ENCODE assay signal across 1 cellular context in the genomic region with DNA sequence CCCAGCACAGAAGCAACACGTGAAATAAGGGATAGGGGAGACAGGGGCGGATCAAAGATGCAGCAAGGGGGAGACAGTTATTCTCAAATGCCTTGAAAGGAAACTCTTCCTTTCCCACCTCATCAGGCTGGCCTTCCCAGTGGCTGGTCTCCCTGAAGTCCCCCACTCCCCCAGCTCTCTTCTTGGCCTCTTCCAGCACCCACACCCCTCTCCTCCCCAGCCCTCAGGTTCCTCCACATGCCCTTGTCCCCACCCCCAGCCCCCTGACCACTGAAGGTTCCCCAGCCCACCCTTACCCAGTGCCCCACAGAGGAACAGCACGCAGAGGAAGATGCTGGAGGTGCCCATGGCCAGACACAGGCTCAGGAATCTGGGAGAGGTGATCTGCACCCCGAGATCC.
TF ChIP-seq lines count a peak whose summit lies in the region.

No MANE protein-coding gene starts in this region.

TF ChIP-seq in IMR-90, 13 proteins besides CTCF, POLR2A, EP300 and RAD21:
- TF ChIP-seq BHLHE40 (IDR thresholded peaks at IDR 0.05; ENCODE audit: low read depth, low read length) = no peak
- TF ChIP-seq RFX5 (IDR thresholded peaks at IDR 0.05; ENCODE audit: low read depth, low read length) = no peak
- no peak for TF ChIP-seq CHD1 (IDR thresholded peaks at IDR 0.05; ENCODE audit: low read depth, low read length)
- no peak for TF ChIP-seq MAFK (IDR thresholded peaks at IDR 0.05; ENCODE audit: low read depth, low read length)
- no peak for TF ChIP-seq MAZ (IDR thresholded peaks at IDR 0.05; ENCODE audit: borderline replicate concordance, low read depth, low read length)
- no peak for TF ChIP-seq RCOR1 (IDR thresholded peaks at IDR 0.05; ENCODE audit: insufficient replicate concordance, low read length)
- TF ChIP-seq, protein P1, sequence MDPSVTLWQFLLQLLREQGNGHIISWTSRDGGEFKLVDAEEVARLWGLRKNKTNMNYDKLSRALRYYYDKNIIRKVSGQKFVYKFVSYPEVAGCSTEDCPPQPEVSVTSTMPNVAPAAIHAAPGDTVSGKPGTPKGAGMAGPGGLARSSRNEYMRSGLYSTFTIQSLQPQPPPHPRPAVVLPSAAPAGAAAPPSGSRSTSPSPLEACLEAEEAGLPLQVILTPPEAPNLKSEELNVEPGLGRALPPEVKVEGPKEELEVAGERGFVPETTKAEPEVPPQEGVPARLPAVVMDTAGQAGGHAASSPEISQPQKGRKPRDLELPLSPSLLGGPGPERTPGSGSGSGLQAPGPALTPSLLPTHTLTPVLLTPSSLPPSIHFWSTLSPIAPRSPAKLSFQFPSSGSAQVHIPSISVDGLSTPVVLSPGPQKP (IDR thresholded peaks at IDR 0.05; ENCODE audit: borderline replicate concordance, low read depth, low read length) = no peak
- TF ChIP-seq NFE2L2 (IDR thresholded peaks at IDR 0.05; ENCODE audit: low read depth, low read length) = no peak
- TF ChIP-seq, protein P2, sequence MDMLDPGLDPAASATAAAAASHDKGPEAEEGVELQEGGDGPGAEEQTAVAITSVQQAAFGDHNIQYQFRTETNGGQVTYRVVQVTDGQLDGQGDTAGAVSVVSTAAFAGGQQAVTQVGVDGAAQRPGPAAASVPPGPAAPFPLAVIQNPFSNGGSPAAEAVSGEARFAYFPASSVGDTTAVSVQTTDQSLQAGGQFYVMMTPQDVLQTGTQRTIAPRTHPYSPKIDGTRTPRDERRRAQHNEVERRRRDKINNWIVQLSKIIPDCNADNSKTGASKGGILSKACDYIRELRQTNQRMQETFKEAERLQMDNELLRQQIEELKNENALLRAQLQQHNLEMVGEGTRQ (IDR thresholded peaks at IDR 0.05; ENCODE audit: low read depth, low read length) = no peak
- TF ChIP-seq MXI1 (IDR thresholded peaks at IDR 0.05; ENCODE audit: borderline replicate concordance, low read depth, low read length) = no peak
- no peak for TF ChIP-seq SMC3 (IDR thresholded peaks at IDR 0.05; ENCODE audit: low read depth, low read length)
- TF ChIP-seq CEBPB (IDR thresholded peaks at IDR 0.05; ENCODE audit: low read depth, low read length) = no peak
- no peak for TF ChIP-seq FOS (IDR thresholded peaks at IDR 0.05; ENCODE audit: low read depth, low read length)
